25 cellular contexts compared by ENCODE assay signal in the genomic region with DNA sequence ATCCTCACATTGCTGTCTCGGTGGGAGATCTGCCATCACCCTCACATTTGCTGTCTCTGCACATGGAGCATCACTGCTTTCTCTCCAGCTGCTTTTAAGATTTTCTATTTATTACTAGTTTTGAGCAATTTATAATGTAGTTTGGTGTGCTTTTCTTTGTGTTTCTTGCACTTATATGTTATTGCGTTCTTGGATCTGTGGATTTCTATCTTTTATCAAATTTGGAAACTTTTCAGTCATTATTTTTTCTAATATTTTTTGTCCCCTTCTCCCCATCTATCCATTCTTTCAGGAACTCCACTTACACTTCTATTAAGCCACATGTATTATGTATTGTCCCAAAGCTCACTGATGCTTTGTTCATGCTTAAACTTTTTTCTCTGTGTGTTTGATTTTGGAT.
"Had no signal": no experiment of that assay in that cellular context is flagged by ENCODE, and none has a peak within 500 bp of the region (broad histone marks: within the 10 kb centered on the region; RNA-seq: fewer than 3 reads in every experiment).

No MANE protein-coding gene starts in this region.

- DNase-seq: stimulated activated CD4-positive, alpha-beta T cell treated with anti-CD3 and anti-CD28 coated beads, Interleukin-2, amount 100 ng/mL, for 48 hours; stimulated activated CD4-positive, alpha-beta T cell treated with anti-CD3 and anti-CD28 coated beads, Interleukin-4, amount 100 ng/mL, for 1 hour; stimulated activated CD4-positive, alpha-beta T cell treated with anti-CD3 and anti-CD28 coated beads, Interleukin-4, amount 100 ng/mL, for 24 hours; stimulated activated CD4-positive, alpha-beta T cell treated with anti-CD3 and anti-CD28 coated beads, Interleukin-4, amount 100 ng/mL, for 4 hours; stimulated activated CD8-positive, alpha-beta memory T cell treated with anti-CD3 and anti-CD28 coated beads, Interleukin-4, amount 100 ng/mL, for 48 hours; stimulated activated naive B cell treated with anti-CD40 and anti-IgM and Interleukin-4, amounts not matched to agents 10 μg/mL and 1 μg/mL and 100 μg/mL, for 72 hours; stimulated activated naive CD4-positive, alpha-beta T cell; stimulated activated naive CD4-positive, alpha-beta T cell treated with Interleukin-2 at 50 U/mL for 16 hours; stimulated activated naive CD8-positive, alpha-beta T cell treated with anti-CD3 and anti-CD28 coated beads, Interleukin-15, amount 100 ng/mL, for 72 hours; stimulated activated naive CD8-positive, alpha-beta T cell treated with anti-CD3 and anti-CD28 coated beads, Interleukin-15, Interleukin-2, amounts not matched to agents 100 U/mL and 50 U/mL, for 24 hours; substantia nigra; testis; thyroid gland; tibial artery; transverse colon; upper lobe of right lung; uterus had no signal

- H3K36me3 ChIP-seq: stomach, suprapubic skin, thoracic aorta, thyroid gland, tibial artery, tibial nerve, transverse colon, upper lobe of left lung, upper lobe of right lung, uterus, vagina had no signal

- H3K4me1 ChIP-seq: stomach, suprapubic skin, testis, thyroid gland, tibial artery, tibial nerve, transverse colon, upper lobe of left lung, upper lobe of right lung, uterus, vagina had no signal

- H3K4me3 ChIP-seq: stomach, suprapubic skin, testis, thoracic aorta, thyroid gland, tibial artery, tibial nerve, transverse colon, upper lobe of left lung, upper lobe of right lung, uterus, vagina had no signal

- H3K27me3 ChIP-seq: testis, thyroid gland, transverse colon, upper lobe of left lung, upper lobe of right lung, uterus, vagina had no signal

- H3K27ac ChIP-seq: stomach, suprapubic skin, testis, thoracic aorta, thyroid gland, tibial artery, tibial nerve, transverse colon, upper lobe of left lung, upper lobe of right lung, uterus, vagina had no signal

- H3K9me3 ChIP-seq: testis, thyroid gland had no signal

- ATAC-seq: stimulated activated effector memory CD8-positive, alpha-beta T cell treated with anti-CD3 and anti-CD28 coated beads, Interleukin-12 subunit alpha, Interleukin-12 subunit beta, amount 100 ng/mL, for 72 hours; stimulated activated memory B cell treated with anti-CD40 and anti-IgM and Interleukin-4, amounts not matched to agents 10 μg/mL and 1 μg/mL and 100 μg/mL, for 72 hours; stimulated activated naive B cell treated with anti-CD40 and anti-IgM and Interleukin-4, amounts not matched to agents 10 μg/mL and 1 μg/mL and 100 μg/mL, for 72 hours; stimulated activated naive CD8-positive, alpha-beta T cell treated with anti-CD3 and anti-CD28 coated beads, Interleukin-15, amount 100 ng/mL, for 72 hours; stimulated activated naive CD8-positive, alpha-beta T cell treated with anti-CD3 and anti-CD28 coated beads, Interleukin-15, Interleukin-2, amounts not matched to agents 100 U/mL and 50 U/mL, for 24 hours; upper lobe of right lung had no signal
